ENCODE assay signal across 8 cellular contexts in genomic region chrX:125203737-125204578, GRCh38.
A peak's percentile ranks its signal among the peaks of the same experiment; 100 is the strongest.
DNase-seq lines count a peak whose midpoint lies in the region; ATAC-seq lines count a peak whose summit lies in the region.

No MANE protein-coding gene starts in this region.

- H3K27me3 ChIP-seq in right cardiac atrium (ENCODE audit: control insufficient read depth, insufficient read depth) = no peaks in the 10 kb centered on the region
- H3K27me3 ChIP-seq in rectal smooth muscle tissue (ENCODE audit: control insufficient read depth, insufficient read depth, low read length) = no peaks in the 10 kb centered on the region

- H3K27ac ChIP-seq in right cardiac atrium (ENCODE audit: low read length) (no peak overlapping the region), rectal smooth muscle tissue (ENCODE audit: low read depth, low read length) (peak overlapping the region; percentile 61)

- H3K27ac Mint-ChIP-seq in activated T-helper 2 cell treated with anti-CD3 and anti-CD28 coated beads, Interferon-gamma antibody, Interleukin-2, Interleukin-4, amounts not matched to agents 10 μg/mL and 5 μg/mL and 100 μg/mL, durations not matched to agents 14 hours and 24 hours and 36 hours = no peak overlapping the region

- no peaks in the 10 kb centered on the region for H3K36me3 Mint-ChIP-seq in activated T-helper 2 cell treated with anti-CD3 and anti-CD28 coated beads, Interferon-gamma antibody, Interleukin-2, Interleukin-4, amounts not matched to agents 10 μg/mL and 5 μg/mL and 100 μg/mL, durations not matched to agents 14 hours and 24 hours and 36 hours (ENCODE audit: low read depth)

- H3K4me1 Mint-ChIP-seq in activated T-helper 2 cell treated with anti-CD3 and anti-CD28 coated beads, Interferon-gamma antibody, Interleukin-2, Interleukin-4, amounts not matched to agents 10 μg/mL and 5 μg/mL and 100 μg/mL, durations not matched to agents 14 hours and 24 hours and 36 hours (ENCODE audit: low read depth) = peaks cover 19% of the 10 kb centered on the region

- H3K4me3 ChIP-seq in right cardiac atrium (ENCODE audit: low read length) (peak overlapping the region; percentile 19), rectal smooth muscle tissue (ENCODE audit: low read length) (peak overlapping the region; percentile 47)

- H3K4me1 ChIP-seq in right cardiac atrium (ENCODE audit: control insufficient read depth, insufficient read depth, low read length) = no peaks in the 10 kb centered on the region
- no peaks in the 10 kb centered on the region for H3K4me1 ChIP-seq in rectal smooth muscle tissue (ENCODE audit: control insufficient read depth, insufficient read depth, low read length)

- H3K36me3 ChIP-seq in rectal smooth muscle tissue (ENCODE audit: control insufficient read depth, insufficient read depth, low read length) = no peaks in the 10 kb centered on the region

- peak overlapping the region; percentile 73 for H3K4me3 Mint-ChIP-seq in activated T-helper 2 cell treated with anti-CD3 and anti-CD28 coated beads, Interferon-gamma antibody, Interleukin-2, Interleukin-4, amounts not matched to agents 10 μg/mL and 5 μg/mL and 100 μg/mL, durations not matched to agents 14 hours and 24 hours and 36 hours (ENCODE audit: low read depth)

- peaks cover 51% of the 10 kb centered on the region for H3K27me3 Mint-ChIP-seq in activated T-helper 2 cell treated with anti-CD3 and anti-CD28 coated beads, Interferon-gamma antibody, Interleukin-2, Interleukin-4, amounts not matched to agents 10 μg/mL and 5 μg/mL and 100 μg/mL, durations not matched to agents 14 hours and 24 hours and 36 hours (ENCODE audit: low read depth)

- no peaks in the 10 kb centered on the region for H3K9me3 Mint-ChIP-seq in activated T-helper 2 cell treated with anti-CD3 and anti-CD28 coated beads, Interferon-gamma antibody, Interleukin-2, Interleukin-4, amounts not matched to agents 10 μg/mL and 5 μg/mL and 100 μg/mL, durations not matched to agents 14 hours and 24 hours and 36 hours

- no peaks in the 10 kb centered on the region for H3K9me3 ChIP-seq in right cardiac atrium (ENCODE audit: control insufficient read depth, low read length)

- no peak overlapping the region for H3K9ac ChIP-seq in rectal smooth muscle tissue (ENCODE audit: low read length)

- WGBS in right cardiac atrium = under 1% methylated on average over 63 of the region's 63 CpGs

- DNase-seq in Right ventricle myocardium inferior (ENCODE audit: missing footprints) = peak; percentile 65
- no peak for DNase-seq in cardiac septum (ENCODE audit: low spot score)
- no peak for DNase-seq in activated T-helper 2 cell treated with anti-CD3 and anti-CD28 coated beads, Interferon-gamma antibody, Interleukin-2, Interleukin-4, amounts not matched to agents 10 μg/mL and 5 μg/mL and 100 μg/mL, durations not matched to agents 14 hours and 24 hours and 36 hours (ENCODE audit: low spot score)
- DNase-seq in right cardiac atrium = peak; percentile 22 to 60 (median 34)
- no peak for DNase-seq in NCI-H1048 (lab: John Stamatoyannopoulos, UW)
- DNase-seq in SW 1271 (lab: John Stamatoyannopoulos, UW) = no peak
- no peak for DNase-seq in stimulated activated CD4-positive, alpha-beta T cell treated with anti-CD3 and anti-CD28 coated beads, Interleukin-1b, Interleukin-23, amount 100 ng/mL, for 48 hours

- intact Hi-C loops in Right ventricle myocardium inferior (cut with DNase I) (no loop called here), cardiac septum (cut with DNase I) (no loop called here), right cardiac atrium (cut with DNase I) (no loop called here)
- intact Hi-C loops in activated T-helper 2 cell treated with anti-CD3 and anti-CD28 coated beads, Interferon-gamma antibody, Interleukin-2, Interleukin-4, amounts not matched to agents 10 μg/mL and 5 μg/mL and 100 μg/mL, durations not matched to agents 14 hours and 24 hours and 36 hours (cut with micrococcal nuclease) = loop anchor here (10.0 kb wide), 1 partner anchor 91 kb away; no protein-coding TSS in a partner anchor

- ATAC-seq in Right ventricle myocardium inferior (peak; percentile 82), right cardiac atrium (peak; percentile 41 to 63)

Comparison
In these comparisons a context has a peak if more than half of its experiments do, and no peak if none do; other contexts are left out.
1. DNase-seq: peak in Right ventricle myocardium inferior (single experiment) and right cardiac atrium (3 of 3); none in cardiac septum (single experiment), activated T-helper 2 cell treated with anti-CD3 and anti-CD28 coated beads, Interferon-gamma antibody, Interleukin-2, Interleukin-4, amounts not matched to agents 10 μg/mL and 5 μg/mL and 100 μg/mL, durations not matched to agents 14 hours and 24 hours and 36 hours (single experiment), NCI-H1048 (single experiment), SW 1271 (0 of 2) and stimulated activated CD4-positive, alpha-beta T cell treated with anti-CD3 and anti-CD28 coated beads, Interleukin-1b, Interleukin-23, amount 100 ng/mL, for 48 hours (single experiment).